ENCODE assay signal across 25 cellular contexts in the genomic region with DNA sequence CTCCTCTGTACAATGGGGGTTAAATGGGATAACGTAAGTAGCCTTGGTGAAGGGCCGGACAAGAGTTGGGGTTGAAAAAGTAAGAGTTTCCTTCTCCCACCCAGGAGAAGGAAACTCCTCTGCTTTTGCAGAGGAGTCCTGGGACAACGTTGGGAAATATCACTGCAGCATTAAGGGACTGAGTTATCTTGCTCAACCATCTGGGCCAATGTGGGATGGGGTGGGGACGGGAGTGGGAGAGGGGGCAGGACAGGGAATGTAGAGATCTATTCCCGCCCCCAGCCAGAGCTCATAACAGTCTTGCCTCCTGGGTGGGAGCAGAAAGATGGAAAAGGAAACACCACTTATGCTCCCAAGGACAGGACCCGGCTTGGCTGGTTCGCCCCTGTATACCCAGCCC.
"Had no signal": no experiment of that assay in that cellular context is flagged by ENCODE, and none has a peak within 500 bp of the region (broad histone marks: within the 10 kb centered on the region; RNA-seq: fewer than 3 reads in every experiment).

No MANE protein-coding gene starts in this region.

- H3K36me3 ChIP-seq: ascending aorta, breast epithelium, cardiac muscle cell, gastrocnemius medialis, heart right ventricle had no signal

- H3K4me3 ChIP-seq: ascending aorta, breast epithelium, cardiac muscle cell, coronary artery, dorsolateral prefrontal cortex, gastrocnemius medialis, heart right ventricle had no signal

- H3K4me1 ChIP-seq: ascending aorta, breast epithelium, foreskin keratinocyte, gastrocnemius medialis, heart right ventricle had no signal

- H3K9me3 ChIP-seq: ascending aorta, breast epithelium, gastrocnemius medialis, heart right ventricle had no signal

- H3K27ac ChIP-seq: ascending aorta, breast epithelium, cardiac muscle cell, coronary artery, dorsolateral prefrontal cortex, foreskin keratinocyte, gastrocnemius medialis, heart right ventricle had no signal

- ATAC-seq: activated CD4-positive, alpha-beta T cell treated with anti-CD3 and anti-CD28 coated beads for 36 hours; activated CD8-positive, alpha-beta memory T cell treated with anti-CD3 and anti-CD28 coated beads, Interleukin-2, amount 10 ng/mL, durations not matched to agents 7 days and 5 days; activated CD8-positive, alpha-beta T cell treated with anti-CD3 and anti-CD28 coated beads, Interleukin-2, amount 10 ng/mL, durations not matched to agents 7 days and 5 days; esophagus mucosa; foreskin keratinocyte; gastrocnemius medialis; heart right ventricle had no signal

- H3K27me3 ChIP-seq: ascending aorta, cardiac muscle cell had no signal

- DNase-seq: activated CD4-positive, alpha-beta memory T cell treated with anti-CD3 and anti-CD28 coated beads for 36 hours; activated CD4-positive, alpha-beta T cell treated with anti-CD3 and anti-CD28 coated beads for 36 hours; activated CD4-positive, alpha-beta T cell treated with anti-CD3 and anti-CD28 coated beads, Interleukin-2, amount 10 ng/mL, durations not matched to agents 24 days and 14 days; activated CD4-positive, CD25-positive, alpha-beta regulatory T cell; activated CD4-positive, CD25-positive, alpha-beta regulatory T cell treated with anti-CD3 and anti-CD28 coated beads, Interleukin-2, amount 50 U/mL, for 72 hours; activated CD8-positive, alpha-beta memory T cell treated with anti-CD3 and anti-CD28 coated beads, Interleukin-2, amount 10 ng/mL, durations not matched to agents 7 days and 5 days; activated CD8-positive, alpha-beta memory T cell treated with anti-CD3 and anti-CD28 coated beads, Interleukin-2, amount 50 U/mL, for 4 hours; activated CD8-positive, alpha-beta T cell treated with anti-CD3 and anti-CD28 coated beads, Interleukin-2, amount 10 ng/mL, durations not matched to agents 7 days and 5 days; activated effector memory CD4-positive, alpha-beta T cell treated with anti-CD3 and anti-CD28 coated beads, Interleukin-2, amount 50 U/mL, for 16 hours; activated naive CD4-positive, alpha-beta T cell treated with anti-CD3 and anti-CD28 coated beads for 36 hours; activated naive CD8-positive, alpha-beta T cell treated with anti-CD3 and anti-CD28 coated beads, Interleukin-2, amount 10 ng/mL, durations not matched to agents 7 days and 5 days; activated T-cell treated with anti-CD3 and anti-CD28 coated beads, Interleukin-2, amount 50 U/mL, for 1 hour; activated T-cell treated with anti-CD3 and anti-CD28 coated beads, Interleukin-2, amount 50 U/mL, for 48 hours; dorsolateral prefrontal cortex; effector memory CD4-positive, alpha-beta T cell; endodermal cell; foreskin keratinocyte; gastrocnemius medialis; heart right ventricle; T-helper 2 cell had no signal
